Comparison of ENCODE assay signal across 17 cellular contexts in genomic region chr18:13294309-13294708, GRCh38.
"Had no signal": no experiment of that assay in that cellular context is flagged by ENCODE, and none has a peak within 500 bp of the region (broad histone marks: within the 10 kb centered on the region; RNA-seq: fewer than 3 reads in every experiment).

No MANE protein-coding gene starts in this region.

- H3K9me3 ChIP-seq: heart right ventricle, pancreas, prostate gland, sigmoid colon, tibial artery, upper lobe of right lung had no signal

- ATAC-seq: esophagus mucosa; heart right ventricle; left lobe of liver; naive thymus-derived CD4-positive, alpha-beta T cell; pancreas; upper lobe of right lung had no signal

- H3K27ac ChIP-seq: heart right ventricle, pancreas, prostate gland, sigmoid colon, skin epidermis, tibial artery, upper lobe of right lung had no signal

- H3K27me3 Mint-ChIP-seq: naive thymus-derived CD4-positive, alpha-beta T cell had no signal

- H3K36me3 ChIP-seq: heart right ventricle, pancreas, prostate gland, sigmoid colon, upper lobe of right lung had no signal

- DNase-seq: effector memory CD4-positive, alpha-beta T cell; heart right ventricle; islet precursor cell; mammary epithelial cell; naive thymus-derived CD4-positive, alpha-beta T cell; occipital lobe; pancreas; sigmoid colon; stimulated activated CD4-positive, alpha-beta T cell treated with anti-CD3 and anti-CD28 coated beads, Interleukin-2, amount 100 ng/mL, for 24 hours; stimulated activated CD4-positive, alpha-beta T cell treated with anti-CD3 and anti-CD28 coated beads, Interleukin-4, amount 100 ng/mL, for 4 hours; stimulated activated naive CD4-positive, alpha-beta T cell treated with Interleukin-2 at 50 U/mL for 16 hours; tibial artery; upper lobe of right lung had no signal

- H3K27me3 ChIP-seq: heart right ventricle, pancreas, sigmoid colon, tibial artery, upper lobe of right lung had no signal

- H3K4me1 ChIP-seq: pancreas, upper lobe of right lung had no signal

- H3K4me3 ChIP-seq: heart right ventricle, pancreas, prostate gland, sigmoid colon, skin epidermis, tibial artery, upper lobe of right lung had no signal

- H3K4me3 Mint-ChIP-seq: naive thymus-derived CD4-positive, alpha-beta T cell had no signal
